In genomic region chr11:17230867-17231851, GRCh38 we compare ENCODE assay signal across 9 cellular contexts. TPM values are rescaled to one million over a fixed set of nuclear protein-coding genes. Genes with fewer than 3 reads are reported as not detected.
DNase-seq lines count a peak whose midpoint lies in the region; ATAC-seq and TF ChIP-seq lines count a peak whose summit lies in the region.
"Had no signal": no experiment of that assay in that cellular context is flagged by ENCODE, and none has a peak within 500 bp of the region (broad histone marks: within the 10 kb centered on the region; RNA-seq: fewer than 3 reads in every experiment).

No MANE protein-coding gene starts in this region.

- H3K27ac Mint-ChIP-seq in CD14-positive monocyte = peak overlapping the region in 1 of 7 donors; percentile 15
- H3K27ac Mint-ChIP-seq in WTC11 = no peak overlapping the region

- TF ChIP-seq CTCF in SU-DHL-6 (IDR thresholded peaks at IDR 0.05; ENCODE audit: insufficient read depth, low read length, poor library complexity, severe bottlenecking) (no peak), CD14-positive monocyte (IDR thresholded peaks at IDR 0.05) (no peak), WTC11 (IDR thresholded peaks at IDR 0.05) (no peak)

- H3K9me3 ChIP-seq in SU-DHL-6 (ENCODE audit: insufficient read depth, low read length) = no peaks in the 10 kb centered on the region
- H3K9me3 ChIP-seq in aorta (ENCODE audit: control insufficient read depth, low read length) = no peaks in the 10 kb centered on the region

- CTCF ChIA-PET in WTC11 (lab: Charles Lee) = interaction anchor here (1.2 to 1.6 kb wide), 3 partner anchors 36 to 299 kb away, joined by 3 to 7 read pairs (median 3); no protein-coding TSS in a partner anchor

- H2AFZ ChIP-seq in SU-DHL-6 (ENCODE audit: low read depth, low read length, severe bottlenecking) = no peak overlapping the region

- H3K27me3 ChIP-seq in SU-DHL-6 (ENCODE audit: low read length) (no peaks in the 10 kb centered on the region), aorta (ENCODE audit: control insufficient read depth in 1 of 2, insufficient read depth in 2 of 2, low read length in 1 of 2) (no peaks in the 10 kb centered on the region)

- H3K36me3 Mint-ChIP-seq in CD14-positive monocyte (no peaks in the 10 kb centered on the region), WTC11 (peaks cover 7% of the 10 kb centered on the region; the same call in 1 of the 2 replicates)

- H3K79me2 ChIP-seq in SU-DHL-6 (ENCODE audit: insufficient read depth, low read length) = no peaks in the 10 kb centered on the region

- H3K4me1 Mint-ChIP-seq in CD14-positive monocyte = peaks cover 12% of the 10 kb centered on the region
- no peaks in the 10 kb centered on the region for H3K4me1 Mint-ChIP-seq in WTC11

- H3F3A ChIP-seq in SU-DHL-6 (ENCODE audit: insufficient read depth) = no peaks in the 10 kb centered on the region

- H3K9me2 ChIP-seq in SU-DHL-6 (replicated peaks; ENCODE audit: insufficient read depth, low read length) = no peaks in the 10 kb centered on the region

- H3K27ac ChIP-seq in SU-DHL-6 (ENCODE audit: low read depth, low read length) (no peak overlapping the region), aorta (ENCODE audit: low read depth in 1 of 2, low read length in 2 of 2) (no peak overlapping the region)

- peak; percentile 10 to 50 for DNase-seq in stimulated activated CD4-positive, alpha-beta T cell treated with anti-CD3 and anti-CD28 coated beads, Interleukin-4, amount 100 ng/mL, for 4 hours
- no peak for DNase-seq in midbrain (lab: John Stamatoyannopoulos, UW)
- no peak for DNase-seq in CD14-positive monocyte (ENCODE audit: low spot score)
- DNase-seq in aorta = no peak
- no peak for DNase-seq in WTC11 (ENCODE audit: low spot score)
- DNase-seq: islet precursor cell had no signal

- H3K4me2 ChIP-seq in SU-DHL-6 (ENCODE audit: low read depth, low read length, poor library complexity, severe bottlenecking) = peak overlapping the region; percentile 38

- ATAC-seq in GM19328 (IDR thresholded peaks at IDR 0.05; ENCODE audit: unreplicated experiment) (peak; percentile 85), HG02973 (IDR thresholded peaks at IDR 0.05; ENCODE audit: unreplicated experiment) (peak; percentile 95), aorta (ENCODE audit: low FRiP score) (no peak), WTC11 (no peak)

- POLR2A ChIA-PET in WTC11 (lab: Charles Lee) = no interaction called here

- H3K4me1 ChIP-seq in aorta (ENCODE audit: control insufficient read depth in 1 of 2, insufficient read depth in 2 of 2, low read length in 2 of 2) = no peaks in the 10 kb centered on the region

- 79 to 81% methylated on average over 3 of the region's 3 CpGs for WGBS in aorta, 2 donors

- no peak overlapping the region for H3K9ac ChIP-seq in SU-DHL-6 (ENCODE audit: low read length)

- H3K4me3 ChIP-seq in SU-DHL-6 (ENCODE audit: insufficient read depth, low read length, poor library complexity, severe bottlenecking) = no peak overlapping the region
- H3K4me3 ChIP-seq in aorta (ENCODE audit: low read length in 2 of 2) = no peak overlapping the region

- H3K4me3 Mint-ChIP-seq in CD14-positive monocyte (no peak overlapping the region), WTC11 (no peak overlapping the region)

- intact Hi-C loops in CD14-positive monocyte (cut with micrococcal nuclease) = loop anchor here (10.0 kb wide), 2 partner anchors 124 to 274 kb away; partner anchors contain the start of gene NCR3LG1 (in 1 of the 2)
- intact Hi-C loops in aorta (cut with DNase I) = no loop called here

- H3K9me3 Mint-ChIP-seq in CD14-positive monocyte (no peaks in the 10 kb centered on the region), WTC11 (no peaks in the 10 kb centered on the region)

- H3K27me3 Mint-ChIP-seq in CD14-positive monocyte (ENCODE audit: low read depth in 3 of 3) (peaks cover 2 to 8% (median 3%) of the 10 kb centered on the region in 3 donors), WTC11 (ENCODE audit: low read depth) (no peaks in the 10 kb centered on the region)

- no peaks in the 10 kb centered on the region for H4K20me1 ChIP-seq in SU-DHL-6 (ENCODE audit: low read depth, low read length)

- no peaks in the 10 kb centered on the region for H3K36me3 ChIP-seq in SU-DHL-6 (ENCODE audit: low read length)
- no peaks in the 10 kb centered on the region for H3K36me3 ChIP-seq in aorta (ENCODE audit: control insufficient read depth in 1 of 2, insufficient read depth in 2 of 2, low read length in 1 of 2)

TF ChIP-seq in WTC11, 78 proteins besides CTCF, POLR2A, EP300 and RAD21:
- TF ChIP-seq KAT7 (CRISPR knock-in tag; IDR thresholded peaks at IDR 0.05; ENCODE audit: borderline replicate concordance) (no peak), IRF1 (CRISPR knock-in tag; IDR thresholded peaks at IDR 0.05) (no peak), E2F4 (CRISPR knock-in tag; IDR thresholded peaks at IDR 0.05; ENCODE audit: borderline replicate concordance, low read depth) (no peak), ZNF416 (CRISPR knock-in tag; IDR thresholded peaks at IDR 0.05) (no peak), ZNF263 (CRISPR knock-in tag; IDR thresholded peaks at IDR 0.05; ENCODE audit: low read depth) (no peak)
- TF ChIP-seq, protein P1, sequence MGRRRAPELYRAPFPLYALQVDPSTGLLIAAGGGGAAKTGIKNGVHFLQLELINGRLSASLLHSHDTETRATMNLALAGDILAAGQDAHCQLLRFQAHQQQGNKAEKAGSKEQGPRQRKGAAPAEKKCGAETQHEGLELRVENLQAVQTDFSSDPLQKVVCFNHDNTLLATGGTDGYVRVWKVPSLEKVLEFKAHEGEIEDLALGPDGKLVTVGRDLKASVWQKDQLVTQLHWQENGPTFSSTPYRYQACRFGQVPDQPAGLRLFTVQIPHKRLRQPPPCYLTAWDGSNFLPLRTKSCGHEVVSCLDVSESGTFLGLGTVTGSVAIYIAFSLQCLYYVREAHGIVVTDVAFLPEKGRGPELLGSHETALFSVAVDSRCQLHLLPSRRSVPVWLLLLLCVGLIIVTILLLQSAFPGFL (CRISPR knock-in tag; IDR thresholded peaks at IDR 0.05; ENCODE audit: borderline replicate concordance) = no peak

RNA-seq across cellular contexts. Expression of gene PIK3C2A, which starts 23.4 kb away (rescaled TPM):
- polyA plus RNA-seq in CD14-positive monocyte = 1 to 10 TPM; 5.3 to 6.0 TPM
- total RNA-seq in aorta = 100 to 1,000 TPM; 100 to 110 TPM
- polyA plus RNA-seq in aorta = 10 to 100 TPM; 12.1 to 16.3 TPM
- total RNA-seq in WTC11 (2021) = 90.1 to 105 TPM (median 97.2 TPM) in 3 replicates

RNA-seq across cellular contexts. Expression of gene NUCB2, which starts 45.4 kb away (rescaled TPM):
- 10 to 100 TPM; 31.4 to 41.3 TPM for polyA plus RNA-seq in CD14-positive monocyte
- total RNA-seq in aorta = 100 to 1,000 TPM; 108 to 130 TPM
- polyA plus RNA-seq in aorta = 100 to 1,000 TPM; 119 to 121 TPM
- 16.1 to 20.9 TPM (median 16.7 TPM) in 3 replicates for total RNA-seq in WTC11 (2021)

Comparison
In these comparisons a context has a peak if more than half of its experiments do, and no peak if none do; other contexts are left out.
1. ATAC-seq: peak in GM19328 (single experiment) and HG02973 (single experiment); none in aorta (single experiment) and WTC11 (single experiment).
2. DNase-seq: peak in stimulated activated CD4-positive, alpha-beta T cell treated with anti-CD3 and anti-CD28 coated beads, Interleukin-4, amount 100 ng/mL, for 4 hours (2 of 2); none in midbrain (single experiment), CD14-positive monocyte (single experiment), aorta (0 of 2) and WTC11 (single experiment).
3. intact Hi-C loops: an anchor here in CD14-positive monocyte (10.0 kb wide); none called in aorta.